Comparison of ENCODE assay signal across 8 cellular contexts in genomic region chr5:150488519-150489357, GRCh38. TPM values are rescaled to one million over a fixed set of nuclear protein-coding genes. Genes with fewer than 3 reads are reported as not detected.
A peak's percentile ranks its signal among the peaks of the same experiment; 100 is the strongest.
DNase-seq lines count a peak whose midpoint lies in the region; ATAC-seq and TF ChIP-seq lines count a peak whose summit lies in the region.

No MANE protein-coding gene starts in this region.

- in situ Hi-C loops in astrocyte of the cerebellum (cut with HindIII; ENCODE audit: low sequenced_read_pairs), result no loop called here

- H3K27me3 ChIP-seq in HL-60 (ENCODE audit: insufficient read depth, poor library complexity, severe bottlenecking), result no peaks in the 10 kb centered on the region

- no peaks in the 10 kb centered on the region for H3K9me3 Mint-ChIP-seq in stimulated activated effector memory CD8-positive, alpha-beta T cell treated with anti-CD3 and anti-CD28 coated beads, Interleukin-12 subunit alpha, Interleukin-12 subunit beta, amount 100 ng/mL, for 72 hours

- no peak overlapping the region for H3K4me3 Mint-ChIP-seq in stimulated activated effector memory CD8-positive, alpha-beta T cell treated with anti-CD3 and anti-CD28 coated beads, Interleukin-12 subunit alpha, Interleukin-12 subunit beta, amount 100 ng/mL, for 72 hours

- H3K9me3 ChIP-seq in iPS-18c (ENCODE audit: control insufficient read depth, insufficient read depth, low read length), result no peaks in the 10 kb centered on the region

- peaks cover 5% of the 10 kb centered on the region for H3K4me1 Mint-ChIP-seq in stimulated activated effector memory CD8-positive, alpha-beta T cell treated with anti-CD3 and anti-CD28 coated beads, Interleukin-12 subunit alpha, Interleukin-12 subunit beta, amount 100 ng/mL, for 72 hours

- H3K4me3 ChIP-seq in HL-60 (replicated peaks; ENCODE audit: insufficient read depth, low read length) (peak overlapping the region; percentile 30), astrocyte of the cerebellum (ENCODE audit: low read depth, low read length) (peak overlapping the region; percentile 86), iPS-18c (ENCODE audit: insufficient read depth, low read depth, low read length) (peak overlapping the region; percentile 15; the same call in 1 of the 2 replicates)

- DNase-seq in HL-60 (ENCODE audit: low read depth in 1 of 2, low spot score in 1 of 2), result peak; percentile 93 to 95
- peak; percentile 57 for DNase-seq in astrocyte of the cerebellum (ENCODE audit: low read depth)
- DNase-seq in stimulated activated effector memory CD8-positive, alpha-beta T cell treated with anti-CD3 and anti-CD28 coated beads, Interleukin-12 subunit alpha, Interleukin-12 subunit beta, amount 100 ng/mL, for 72 hours (ENCODE audit: low spot score in 2 of 2), result no peak
- DNase-seq in SK-N-DZ (ENCODE audit: low spot score), result no peak
- DNase-seq in NCI-H1417 (lab: John Stamatoyannopoulos, UW), result no peak
- DNase-seq in effector CD4-positive, alpha-beta T cell, result no peak

- no peaks in the 10 kb centered on the region for H3K36me3 Mint-ChIP-seq in stimulated activated effector memory CD8-positive, alpha-beta T cell treated with anti-CD3 and anti-CD28 coated beads, Interleukin-12 subunit alpha, Interleukin-12 subunit beta, amount 100 ng/mL, for 72 hours

- TF ChIP-seq CTCF in HL-60 (IDR thresholded peaks at IDR 0.05; ENCODE audit: insufficient read depth, low read length) (no peak), astrocyte of the cerebellum (IDR thresholded peaks at IDR 0.05; ENCODE audit: low read depth, low read length, missing control alignments) (no peak)

- H3K27ac Mint-ChIP-seq in stimulated activated effector memory CD8-positive, alpha-beta T cell treated with anti-CD3 and anti-CD28 coated beads, Interleukin-12 subunit alpha, Interleukin-12 subunit beta, amount 100 ng/mL, for 72 hours, result peak overlapping the region; percentile 45

- peak overlapping the region; percentile 91 for H3K27ac ChIP-seq in HL-60 (replicated peaks)

- ATAC-seq in stimulated activated effector memory CD8-positive, alpha-beta T cell treated with anti-CD3 and anti-CD28 coated beads, Interleukin-12 subunit alpha, Interleukin-12 subunit beta, amount 100 ng/mL, for 72 hours, result no peak
- ATAC-seq in GM21529 (IDR thresholded peaks at IDR 0.05; ENCODE audit: unreplicated experiment), result no peak

RNA-seq across cellular contexts. Expression of gene NDST1, which starts 19.2 kb away (rescaled TPM):
- 22.8 and 30.8 TPM in 2 replicates for polyA plus RNA-seq in SK-N-DZ (2014; cell fraction: cytosol; rRNA removed)
- polyA plus RNA-seq in SK-N-DZ (2014; cell fraction: nucleus; rRNA removed), result 25.2 and 37.7 TPM in 2 replicates

RNA-seq across cellular contexts. Expression of gene RPS14, which starts 39.2 kb away (rescaled TPM):
- 5,679 and 6,004 TPM in 2 replicates for polyA plus RNA-seq in SK-N-DZ (2014; cell fraction: cytosol; rRNA removed)
- polyA plus RNA-seq in SK-N-DZ (2014; cell fraction: nucleus; rRNA removed), result 3,074 and 3,420 TPM in 2 replicates

Comparison
In these comparisons a context has a peak if more than half of its experiments do, and no peak if none do; other contexts are left out.
1. DNase-seq: peak in HL-60 (2 of 2) and astrocyte of the cerebellum (single experiment); none in stimulated activated effector memory CD8-positive, alpha-beta T cell treated with anti-CD3 and anti-CD28 coated beads, Interleukin-12 subunit alpha, Interleukin-12 subunit beta, amount 100 ng/mL, for 72 hours (0 of 2), SK-N-DZ (single experiment), NCI-H1417 (0 of 3) and effector CD4-positive, alpha-beta T cell (single experiment).
2. H3K4me3 ChIP-seq: peak in every context shown above with its lines; median percentile 86 in astrocyte of the cerebellum; 30 in HL-60; 15 in iPS-18c.